ENCODE assay signal across 24 cellular contexts in the genomic region with DNA sequence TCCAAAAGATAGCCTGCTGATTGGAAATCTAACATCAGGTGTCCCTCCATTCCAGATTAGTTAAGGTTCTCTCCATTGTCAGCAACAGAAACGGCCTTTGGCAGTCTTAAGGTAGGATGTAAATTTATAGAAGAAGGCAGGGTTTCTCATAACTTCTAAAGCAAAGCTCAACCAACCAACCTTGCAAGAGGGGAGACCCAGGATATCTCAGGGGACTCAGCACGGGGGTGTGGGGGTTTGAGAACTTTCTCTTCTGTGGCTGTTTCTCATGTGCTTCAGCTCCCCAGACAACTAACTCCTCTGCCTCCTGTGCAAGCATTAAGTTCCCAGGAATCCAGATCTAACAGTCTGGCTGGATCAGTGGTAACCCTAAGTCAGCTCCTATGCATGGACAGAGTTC.
"Had no signal": no experiment of that assay in that cellular context is flagged by ENCODE, and none has a peak within 500 bp of the region (broad histone marks: within the 10 kb centered on the region; RNA-seq: fewer than 3 reads in every experiment).

No MANE protein-coding gene starts in this region.

- FAIRE-seq: endometrium, islet of Langerhans, keratinocyte had no signal

- H3K4me3 ChIP-seq: esophagus squamous epithelium, gastrocnemius medialis, heart right ventricle, left lung, lower lobe of right lung, mucosa of descending colon had no signal

- DNase-seq: cortex of kidney; effector CD8-positive, alpha-beta T cell; effector memory CD8-positive, alpha-beta T cell; endodermal cell; erythroblast; esophagus squamous epithelium; foreskin fibroblast; foreskin melanocyte; gastrocnemius medialis; glutamatergic neuron; head of caudate nucleus; heart right ventricle; left cardiac atrium; left lung; left ventricle myocardium superior; lower lobe of right lung; mesenchymal stem cell; mucosa of descending colon; naive B cell; naive thymus-derived CD8-positive, alpha-beta T cell had no signal

- H3K4me1 ChIP-seq: esophagus squamous epithelium, gastrocnemius medialis, heart right ventricle, left lung, lower lobe of right lung had no signal

- H3K27me3 ChIP-seq: esophagus squamous epithelium, gastrocnemius medialis, left lung had no signal

- H3K36me3 ChIP-seq: esophagus squamous epithelium, gastrocnemius medialis, heart right ventricle, left lung, lower lobe of right lung had no signal

- H3K27ac ChIP-seq: epithelial cell of prostate, esophagus squamous epithelium, gastrocnemius medialis, heart right ventricle, left lung, lower lobe of right lung had no signal

- H3K9me3 ChIP-seq: gastrocnemius medialis, lower lobe of right lung had no signal
